Comparison of ENCODE assay signal across 27 cellular contexts in the genomic region with DNA sequence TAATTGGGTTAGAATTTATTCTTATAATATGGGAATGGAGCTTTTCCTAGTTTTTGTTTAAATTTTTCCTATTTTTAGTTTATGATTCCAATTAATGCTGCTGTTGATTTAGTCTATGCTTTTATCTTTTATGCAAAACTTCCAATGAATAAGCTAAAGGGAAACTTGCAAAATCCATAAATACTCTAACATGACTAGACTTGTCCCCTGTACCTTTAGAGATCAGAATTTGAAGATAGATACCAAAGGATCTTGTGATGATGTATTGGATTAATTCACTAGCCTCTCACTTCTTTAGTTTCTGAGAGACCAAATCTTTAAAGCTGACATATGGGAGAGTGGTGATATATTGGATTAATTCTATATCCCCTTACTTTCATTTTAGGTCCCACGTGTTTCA.
"Had no signal": no experiment of that assay in that cellular context is flagged by ENCODE, and none has a peak within 500 bp of the region (broad histone marks: within the 10 kb centered on the region; RNA-seq: fewer than 3 reads in every experiment).

No MANE protein-coding gene starts in this region.

- H3K27me3 ChIP-seq: brain microvascular endothelial cell, cardiac muscle cell, colonic mucosa had no signal

- H3K36me3 ChIP-seq: brain microvascular endothelial cell, cardiac muscle cell, colonic mucosa, WERI-Rb-1 had no signal

- H3K27ac ChIP-seq: brain microvascular endothelial cell, cardiac muscle cell, colonic mucosa, WERI-Rb-1 had no signal

- ATAC-seq: activated CD4-positive, CD25-positive, alpha-beta regulatory T cell treated with anti-CD3 and anti-CD28 coated beads, Interleukin-2, amount 50 U/mL, for 24 hours; activated CD8-positive, alpha-beta T cell treated with anti-CD3 and anti-CD28 coated beads for 36 hours; activated T-cell treated with anti-CD3 and anti-CD28 coated beads, Interleukin-2, amount 50 U/mL, for 4 hours; activated T-helper 17 cell treated with anti-CD3 and anti-CD28 coated beads, Interleukin-2, amount 50 U/mL, for 72 hours; esophagus mucosa; T-helper 17 cell had no signal

- DNase-seq: activated B cell treated with CpG ODN at 0.5 μM for 24 hours; activated CD4-positive, alpha-beta T cell treated with anti-CD3 and anti-CD28 coated beads for 48 hours; activated CD4-positive, alpha-beta T cell treated with anti-CD3 and anti-CD28 coated beads, Interleukin-2, amount 50 U/mL, for 1 hour; activated CD4-positive, alpha-beta T cell treated with anti-CD3 and anti-CD28 coated beads, Interleukin-2, amount 50 U/mL, for 48 hours; activated CD8-positive, alpha-beta memory T cell treated with anti-CD3 and anti-CD28 coated beads for 24 hours; activated CD8-positive, alpha-beta T cell treated with anti-CD3 and anti-CD28 coated beads for 36 hours; activated effector memory CD4-positive, alpha-beta T cell treated with Interleukin-2 at 50 U/mL for 16 hours; activated gamma-delta T cell treated with Interleukin-2 at 50 U/mL for 16 hours; activated naive CD4-positive, alpha-beta T cell treated with anti-CD3 and anti-CD28 coated beads, Interleukin-2, amount 50 U/mL, for 16 hours; activated naive CD4-positive, alpha-beta T cell treated with Interleukin-2 at 50 U/mL for 16 hours; activated T-cell treated with anti-CD3 and anti-CD28 coated beads, Interleukin-2, amount 50 U/mL, for 4 hours; amniotic stem cell; anterior cingulate cortex; brain microvascular endothelial cell; central memory CD4-positive, alpha-beta T cell; cerebellar nuclear complex; colonic mucosa; effector CD8-positive, alpha-beta T cell; foreskin fibroblast; head of caudate nucleus; T-helper 17 cell; T1000; WERI-Rb-1 had no signal

- H3K9me3 ChIP-seq: colonic mucosa had no signal

- H3K4me1 ChIP-seq: colonic mucosa had no signal

- H3K4me3 ChIP-seq: cardiac muscle cell, colonic mucosa had no signal
